Comparison of ENCODE assay signal across 19 cellular contexts in genomic region chr7:49980414-49980813, GRCh38.
DNase-seq lines count a peak whose midpoint lies in the region; ATAC-seq and TF ChIP-seq lines count a peak whose summit lies in the region.
"Had no signal": no experiment of that assay in that cellular context is flagged by ENCODE, and none has a peak within 500 bp of the region (broad histone marks: within the 10 kb centered on the region; RNA-seq: fewer than 3 reads in every experiment).

No MANE protein-coding gene starts in this region.

- POLR2A ChIA-PET in activated CD8-positive, alpha-beta T cell treated with anti-CD3 and anti-CD28 coated beads for 36 hours (lab: Charles Lee), result no interaction called here

- intact Hi-C loops in activated CD8-positive, alpha-beta T cell treated with anti-CD3 and anti-CD28 coated beads for 36 hours (cut with micrococcal nuclease), result no loop called here
- intact Hi-C loops in left lung (cut with DNase I), result no loop called here

- H3K4me3 Mint-ChIP-seq in activated CD8-positive, alpha-beta T cell treated with anti-CD3 and anti-CD28 coated beads for 36 hours, result no peak overlapping the region
- H3K4me3 Mint-ChIP-seq: CD8-positive, alpha-beta T cell; nephron; T-cell had no signal

- H3K36me3 Mint-ChIP-seq in activated CD8-positive, alpha-beta T cell treated with anti-CD3 and anti-CD28 coated beads for 36 hours (ENCODE audit: low read depth), result no peaks in the 10 kb centered on the region
- H3K36me3 Mint-ChIP-seq: CD8-positive, alpha-beta T cell; T-cell had no signal

- no peaks in the 10 kb centered on the region for H3K4me1 Mint-ChIP-seq in activated CD8-positive, alpha-beta T cell treated with anti-CD3 and anti-CD28 coated beads for 36 hours (ENCODE audit: low read depth)
- H3K4me1 Mint-ChIP-seq: nephron, T-cell had no signal

- in situ Hi-C loops in KBM-7 (cut with MboI; ENCODE audit: low pct_unique_long_range_greater_than_20kb, low sequenced_read_pairs), result no loop called here

- H3K36me3 ChIP-seq in left lung, result no peaks in the 10 kb centered on the region
- H3K36me3 ChIP-seq: adrenal gland, WERI-Rb-1 had no signal

- CTCF ChIA-PET in activated CD8-positive, alpha-beta T cell treated with anti-CD3 and anti-CD28 coated beads for 36 hours (lab: Charles Lee), result no interaction called here

- no peak overlapping the region for H3K4me3 ChIP-seq in left lung
- H3K4me3 ChIP-seq: adrenal gland, psoas muscle had no signal

- no peaks in the 10 kb centered on the region for H3K9me3 Mint-ChIP-seq in activated CD8-positive, alpha-beta T cell treated with anti-CD3 and anti-CD28 coated beads for 36 hours
- H3K9me3 Mint-ChIP-seq: CD8-positive, alpha-beta T cell; nephron; T-cell had no signal

- H3K27me3 Mint-ChIP-seq in activated CD8-positive, alpha-beta T cell treated with anti-CD3 and anti-CD28 coated beads for 36 hours, result no peaks in the 10 kb centered on the region
- H3K27me3 Mint-ChIP-seq: T-cell had no signal

- DNase-seq in SKM-1 treated with dmso at 0.1 percent for 144 hours (lab: John Stamatoyannopoulos, UW; ENCODE audit: unreplicated experiment) (peak; percentile 68), SKM-1 (lab: John Stamatoyannopoulos, UW; ENCODE audit: unreplicated experiment) (no peak), KBM-7 (peak; percentile 69), NOMO-1 treated with DMSO at 0.1 percent for 48 hours (lab: John Stamatoyannopoulos, UW; ENCODE audit: unreplicated experiment) (peak; percentile 77), left lung (no peak), islet precursor cell (no peak)
- peak; percentile 50 for DNase-seq in activated CD8-positive, alpha-beta T cell treated with anti-CD3 and anti-CD28 coated beads for 36 hours
- DNase-seq: activated T-cell treated with anti-CD3 and anti-CD28 coated beads, Interleukin-2, amount 50 U/mL, for 1 hour; adrenal gland; caudate nucleus; CD8-positive, alpha-beta T cell; head of caudate nucleus; mesenchymal stem cell; psoas muscle; substantia nigra; T-cell; WERI-Rb-1 had no signal

- no peaks in the 10 kb centered on the region for H3K27me3 ChIP-seq in left lung
- H3K27me3 ChIP-seq: adrenal gland had no signal

- H3K27ac ChIP-seq in left lung, result no peak overlapping the region
- H3K27ac ChIP-seq: adrenal gland, psoas muscle, WERI-Rb-1 had no signal

- no peak for TF ChIP-seq CTCF in activated CD8-positive, alpha-beta T cell treated with anti-CD3 and anti-CD28 coated beads for 36 hours (IDR thresholded peaks at IDR 0.05)
- TF ChIP-seq CTCF in left lung (IDR thresholded peaks at IDR 0.05), result no peak

- no peaks in the 10 kb centered on the region for H3K9me3 ChIP-seq in left lung
- H3K9me3 ChIP-seq: adrenal gland, psoas muscle had no signal

- no peak overlapping the region for H3K27ac Mint-ChIP-seq in activated CD8-positive, alpha-beta T cell treated with anti-CD3 and anti-CD28 coated beads for 36 hours
- H3K27ac Mint-ChIP-seq: CD8-positive, alpha-beta T cell; nephron; T-cell had no signal

- peak; percentile 77 for ATAC-seq in activated CD8-positive, alpha-beta T cell treated with anti-CD3 and anti-CD28 coated beads for 36 hours
- ATAC-seq in HG02678 (IDR thresholded peaks at IDR 0.05; ENCODE audit: unreplicated experiment), result no peak
- ATAC-seq in left lung, result no peak
- ATAC-seq: CD8-positive, alpha-beta T cell; psoas muscle; T-cell had no signal

- no peaks in the 10 kb centered on the region for H3K4me1 ChIP-seq in left lung
- H3K4me1 ChIP-seq: adrenal gland, psoas muscle had no signal

Comparison
In these comparisons a context has a peak if more than half of its experiments do, and no peak if none do; other contexts are left out.
1. DNase-seq: peak in SKM-1 treated with dmso at 0.1 percent for 144 hours (single experiment), KBM-7 (single experiment), NOMO-1 treated with DMSO at 0.1 percent for 48 hours (single experiment) and activated CD8-positive, alpha-beta T cell treated with anti-CD3 and anti-CD28 coated beads for 36 hours (single experiment); none in SKM-1 (single experiment), left lung (0 of 2) and islet precursor cell (single experiment).